Comparison of ENCODE assay signal across 8 cellular contexts in the genomic region with DNA sequence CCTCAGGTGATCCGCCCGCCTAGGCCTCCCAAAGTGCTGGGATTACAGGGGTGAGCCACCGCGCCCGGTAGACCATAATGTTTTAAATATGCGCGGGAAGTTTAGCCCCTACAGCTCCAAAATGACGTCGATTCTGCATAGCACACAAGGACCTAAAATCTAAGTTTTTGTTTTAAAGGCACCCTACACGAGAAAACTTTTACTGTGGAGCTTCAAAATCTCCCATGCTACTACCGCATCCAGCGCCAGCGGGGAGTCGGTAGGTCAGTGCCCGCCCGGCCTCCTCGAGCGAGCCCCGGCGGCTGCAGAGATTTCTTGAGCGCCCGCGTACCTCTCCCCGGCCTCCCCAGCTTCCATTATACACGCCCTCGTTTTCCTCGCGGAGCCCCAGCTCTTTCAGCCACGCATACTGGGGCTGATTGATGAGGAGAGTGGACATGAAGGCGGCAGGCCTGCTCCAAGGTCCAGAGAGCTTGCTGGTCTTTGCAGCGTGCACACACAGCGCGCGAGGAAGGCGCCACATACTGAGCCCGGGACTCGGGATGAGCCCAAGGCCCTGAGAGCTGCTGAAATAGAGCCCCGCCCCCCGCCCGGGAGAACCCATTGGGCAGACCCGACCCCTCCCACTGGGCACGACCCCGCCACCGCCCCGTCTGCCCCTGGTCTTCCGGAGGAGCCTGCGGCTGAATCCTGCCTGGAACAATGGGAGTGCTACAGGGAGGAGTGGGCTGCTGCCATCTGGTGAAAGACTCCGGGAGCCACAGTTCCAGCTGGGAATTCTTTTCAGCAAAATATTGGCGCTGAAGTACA. TPM values are rescaled to one million over a fixed set of nuclear protein-coding genes. Genes with fewer than 3 reads are reported as not detected.
DNase-seq lines count a peak whose midpoint lies in the region; ATAC-seq and TF ChIP-seq lines count a peak whose summit lies in the region.

A gene (minus strand): TSS at position 544 of the 810 bp plus-strand sequence. CDS start 21 bp downstream, at position 523.

- peak within 1 kb of the TSS; percentile 89 for H2AFZ ChIP-seq in osteoblast (ENCODE audit: low read length)

- no peaks in the 10 kb centered on the region for H3K27me3 Mint-ChIP-seq in Caco-2 (ENCODE audit: insufficient read depth, unreplicated experiment)

- H3K27ac ChIP-seq in osteoblast (ENCODE audit: low read depth, low read length): peak within 1 kb of the TSS; percentile 39

- intact Hi-C loops in Caco-2 (cut with micrococcal nuclease; ENCODE audit: unreplicated experiment): loop anchor here (1.0 kb wide), 4 partner anchors 51 to 256 kb away; no protein-coding TSS in a partner anchor
- intact Hi-C loops in cardiac septum (cut with DNase I): loop anchor here (2.0 to 5.0 kb wide), 2 partner anchors 53 to 256 kb away; no protein-coding TSS in a partner anchor

- peaks cover 14% of the 10 kb centered on the region for H3K79me2 ChIP-seq in osteoblast (ENCODE audit: insufficient read depth, low read length)

- ATAC-seq in GM21367 (IDR thresholded peaks at IDR 0.05; ENCODE audit: unreplicated experiment): peak; percentile 81

- DNase-seq in Caco-2 (peak; percentile 97 to 98), HS-27A (ENCODE audit: low read depth) (peak; percentile 66), SHP77 (lab: John Stamatoyannopoulos, UW) (peak; percentile 94 to 98), amniotic stem cell (lab: John Stamatoyannopoulos, UW) (peak; percentile 75), cardiac septum (ENCODE audit: low spot score) (peak; percentile 93), osteoblast (ENCODE audit: insufficient read length, low spot score, missing footprints) (peak; percentile 98), ureter (ENCODE audit: low spot score) (peak; percentile 89)

- peak within 1 kb of the TSS; percentile 91 for H3K27ac Mint-ChIP-seq in Caco-2 (ENCODE audit: unreplicated experiment)

- no peaks in the 10 kb centered on the region for H4K20me1 ChIP-seq in osteoblast (ENCODE audit: insufficient read depth, low read length)

- H3K9me3 ChIP-seq in Caco-2: no peaks in the 10 kb centered on the region
- no peaks in the 10 kb centered on the region for H3K9me3 ChIP-seq in osteoblast (ENCODE audit: low read depth, low read length)

- H3K27me3 ChIP-seq in Caco-2 (replicated peaks; ENCODE audit: control insufficient read depth, insufficient read depth, low read length): no peaks in the 10 kb centered on the region
- H3K27me3 ChIP-seq in osteoblast (ENCODE audit: insufficient read depth, low read length): no peaks in the 10 kb centered on the region

- CTCF ChIA-PET in Caco-2 (lab: Charles Lee): interaction anchor here (0.6 to 2.0 kb wide), 11 partner anchors 9 to 879 kb away, joined by 3 to 7 read pairs (median 4); a partner anchor contains a TSS

- H3K4me1 Mint-ChIP-seq in Caco-2 (ENCODE audit: low read depth, unreplicated experiment): peaks cover 22% of the 10 kb centered on the region

- H3K4me3 ChIP-seq in Caco-2 (ENCODE audit: low read depth, low read length): peak within 1 kb of the TSS; percentile 66
- peak within 1 kb of the TSS; percentile 89 for H3K4me3 ChIP-seq in osteoblast (ENCODE audit: insufficient read depth, low read length)

- H3K36me3 ChIP-seq in Caco-2 (ENCODE audit: control insufficient read depth, insufficient read depth, low read length) (no peaks in the 10 kb centered on the region; the same call in 1 of the 2 replicates), osteoblast (ENCODE audit: insufficient read depth, low read length) (peaks cover 7% of the 10 kb centered on the region)

- H3K4me1 ChIP-seq in Caco-2: peaks cover 20% of the 10 kb centered on the region
- peaks cover 17% of the 10 kb centered on the region for H3K4me1 ChIP-seq in osteoblast (ENCODE audit: insufficient read depth, low read length)

- BruUV-seq in Caco-2 (replicated peaks; lab: Mats Ljungman, UMichigan): TSS peak; percentile 50

- H3K36me3 Mint-ChIP-seq in Caco-2 (ENCODE audit: insufficient read depth, unreplicated experiment): peaks cover 41% of the 10 kb centered on the region

- no peaks in the 10 kb centered on the region for H3K9me3 Mint-ChIP-seq in Caco-2 (ENCODE audit: unreplicated experiment)

- peak; percentile 27 to 77 for TF ChIP-seq CTCF in Caco-2 (IDR thresholded peaks at IDR 0.05; ENCODE audit: insufficient read depth in 1 of 2, low read depth in 1 of 2, low read length in 1 of 2, severe bottlenecking in 1 of 2, unreplicated experiment in 1 of 2)
- peak; percentile 51 for TF ChIP-seq CTCF in osteoblast (IDR thresholded peaks at IDR 0.05; ENCODE audit: extremely low read depth, low read depth, low read length)

- H3K4me3 Mint-ChIP-seq in Caco-2 (ENCODE audit: unreplicated experiment): peak within 1 kb of the TSS; percentile 93

- POLR2A ChIA-PET in Caco-2 (lab: Charles Lee): interaction anchor here (0.6 to 1.9 kb wide), 7 partner anchors 33 to 1846 kb away, joined by 3 to 15 read pairs (median 4); no protein-coding TSS in a partner anchor

- H3K4me2 ChIP-seq in osteoblast (ENCODE audit: insufficient read depth, low read length): peak within 1 kb of the TSS; percentile 98

RNA-seq across cellular contexts. Expression of the gene that starts here (rescaled TPM):
- total RNA-seq in Caco-2 (2022) (192 and 204 TPM in 2 replicates), cardiac septum (26.4 TPM), osteoblast (39.1 and 50.4 TPM in 2 replicates), ureter (78.5 TPM)

Comparison
In these comparisons a context has a peak if more than half of its experiments do, and no peak if none do; other contexts are left out.
1. Peak in every context shown above with its lines: DNase-seq, ATAC-seq, H3K4me3 ChIP-seq and H3K27ac ChIP-seq.